ENCODE assay signal across 1 cellular context in genomic region chr22:43078522-43078921, GRCh38.
A peak's percentile ranks its signal among the peaks of the same experiment; 100 is the strongest.
TF ChIP-seq lines count a peak whose summit lies in the region.

No MANE protein-coding gene starts in this region.

TF ChIP-seq in HepG2, 621 proteins besides CTCF, POLR2A, EP300 and RAD21 (continued from another document and continues in another):
- TF ChIP-seq ZBTB14 (CRISPR knock-in tag; IDR thresholded peaks at IDR 0.05) (no peak), ZNF724P (CRISPR knock-in tag; IDR thresholded peaks at IDR 0.05; ENCODE audit: borderline replicate concordance) (no peak), CENPX (CRISPR knock-in tag; IDR thresholded peaks at IDR 0.05) (no peak), NFAT5 (CRISPR knock-in tag; IDR thresholded peaks at IDR 0.05) (no peak), PITX1 (CRISPR knock-in tag; IDR thresholded peaks at IDR 0.05) (no peak), PHB2 (IDR thresholded peaks at IDR 0.05; ENCODE audit: partially characterized antibody) (no peak), ZNF335 (CRISPR knock-in tag; IDR thresholded peaks at IDR 0.05) (no peak), ETV5 (CRISPR knock-in tag; IDR thresholded peaks at IDR 0.05; ENCODE audit: borderline replicate concordance) (peak; percentile 50; the same call in 1 of the 2 replicates), ZNF292 (CRISPR knock-in tag; IDR thresholded peaks at IDR 0.05; ENCODE audit: borderline replicate concordance, low read depth) (peak; percentile 45; the same call in 1 of the 2 replicates), DMTF1 (CRISPR knock-in tag; IDR thresholded peaks at IDR 0.05) (no peak), NCOR1 (IDR thresholded peaks at IDR 0.05; ENCODE audit: borderline replicate concordance, low read length) (peak; percentile 23; the same call in 1 of the 2 replicates), ZNF660 (CRISPR knock-in tag; IDR thresholded peaks at IDR 0.05; ENCODE audit: borderline replicate concordance, low read depth) (no peak), AKNA (CRISPR knock-in tag; IDR thresholded peaks at IDR 0.05; ENCODE audit: borderline replicate concordance) (no peak), HDAC2 (CRISPR knock-in tag; IDR thresholded peaks at IDR 0.05) (peak; percentile 66), LBX2 (CRISPR knock-in tag; IDR thresholded peaks at IDR 0.05; ENCODE audit: borderline replicate concordance) (no peak), KDM1A (CRISPR knock-in tag; IDR thresholded peaks at IDR 0.05) (peak; percentile 58; the same call in 1 of the 2 replicates), NFE2 (CRISPR knock-in tag; IDR thresholded peaks at IDR 0.05) (no peak), SMAD3 (CRISPR knock-in tag; IDR thresholded peaks at IDR 0.05) (no peak), TBX2 (CRISPR knock-in tag; IDR thresholded peaks at IDR 0.05; ENCODE audit: borderline replicate concordance) (peak; percentile 42; the same call in 1 of the 2 replicates), RCOR2 (CRISPR knock-in tag; IDR thresholded peaks at IDR 0.05) (peak; percentile 61; the same call in 1 of the 2 replicates), PATZ1 (CRISPR knock-in tag; IDR thresholded peaks at IDR 0.05) (no peak), ZNF121 (CRISPR knock-in tag; IDR thresholded peaks at IDR 0.05) (no peak), MEIS1 (CRISPR knock-in tag; IDR thresholded peaks at IDR 0.05; ENCODE audit: borderline replicate concordance) (no peak), CCDC6 (CRISPR knock-in tag; IDR thresholded peaks at IDR 0.05) (no peak), TFE3 (CRISPR knock-in tag; IDR thresholded peaks at IDR 0.05) (peak; percentile 43; the same call in 1 of the 2 replicates), ZNF691 (CRISPR knock-in tag; IDR thresholded peaks at IDR 0.05; ENCODE audit: borderline replicate concordance, low read depth) (no peak), HMGA1 (CRISPR knock-in tag; conservative IDR thresholded peaks at IDR 0.05) (no peak), SOX6 (IDR thresholded peaks at IDR 0.05) (no peak), SOX6 (CRISPR knock-in tag; IDR thresholded peaks at IDR 0.05) (peak; percentile 36; the same call in 1 of the 2 replicates), NONO (IDR thresholded peaks at IDR 0.05) (no peak), NONO (CRISPR knock-in tag; conservative IDR thresholded peaks at IDR 0.05) (no peak), REXO4 (CRISPR knock-in tag; IDR thresholded peaks at IDR 0.05; ENCODE audit: borderline replicate concordance) (no peak), LCORL (IDR thresholded peaks at IDR 0.05) (no peak), LCORL (CRISPR knock-in tag; IDR thresholded peaks at IDR 0.05) (no peak), CBFB (CRISPR knock-in tag; IDR thresholded peaks at IDR 0.05) (no peak), MAZ (IDR thresholded peaks at IDR 0.05; ENCODE audit: borderline replicate concordance, low read depth, low read length) (no peak), MAZ (CRISPR knock-in tag; IDR thresholded peaks at IDR 0.05; ENCODE audit: low read depth) (no peak), ZNF354B (CRISPR knock-in tag; IDR thresholded peaks at IDR 0.05) (no peak), THAP9 (CRISPR knock-in tag; IDR thresholded peaks at IDR 0.05; ENCODE audit: borderline replicate concordance) (no peak), FOXO1 (CRISPR knock-in tag; IDR thresholded peaks at IDR 0.05) (peak; percentile 78), YEATS2 (CRISPR knock-in tag; IDR thresholded peaks at IDR 0.05; ENCODE audit: borderline replicate concordance) (peak; percentile 41; the same call in 1 of the 2 replicates)
